1 cellular context compared by ENCODE assay signal in the genomic region with DNA sequence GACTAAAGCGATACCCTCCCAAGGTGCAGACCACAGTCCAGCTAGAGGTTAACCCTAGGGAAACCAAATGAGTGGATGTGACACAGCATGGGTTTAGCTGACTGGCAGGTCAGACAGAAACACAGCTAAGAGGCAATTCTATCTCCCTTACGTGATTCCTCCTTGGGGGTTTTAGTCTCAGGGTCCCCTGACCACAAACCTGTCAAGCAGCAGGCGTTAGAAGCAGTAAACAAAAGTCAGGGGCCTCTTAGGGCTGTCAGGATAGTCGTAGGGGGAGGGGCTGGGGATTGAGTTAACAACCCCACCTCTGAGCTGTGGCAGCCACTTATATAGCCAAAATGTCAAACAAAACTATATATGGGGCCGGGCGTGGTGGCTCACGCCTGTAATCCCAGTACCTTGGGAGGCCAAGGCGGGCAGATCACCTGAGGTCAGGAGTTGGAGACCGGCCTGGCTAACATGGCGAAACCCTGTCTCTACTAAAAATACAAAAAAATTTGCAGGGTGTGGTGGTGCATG.
TF ChIP-seq lines count a peak whose summit lies in the region.

No MANE protein-coding gene starts in this region.

TF ChIP-seq in A549, 52 proteins besides CTCF, POLR2A, EP300 and RAD21 (continued from another document):
- TF ChIP-seq, protein P1, sequence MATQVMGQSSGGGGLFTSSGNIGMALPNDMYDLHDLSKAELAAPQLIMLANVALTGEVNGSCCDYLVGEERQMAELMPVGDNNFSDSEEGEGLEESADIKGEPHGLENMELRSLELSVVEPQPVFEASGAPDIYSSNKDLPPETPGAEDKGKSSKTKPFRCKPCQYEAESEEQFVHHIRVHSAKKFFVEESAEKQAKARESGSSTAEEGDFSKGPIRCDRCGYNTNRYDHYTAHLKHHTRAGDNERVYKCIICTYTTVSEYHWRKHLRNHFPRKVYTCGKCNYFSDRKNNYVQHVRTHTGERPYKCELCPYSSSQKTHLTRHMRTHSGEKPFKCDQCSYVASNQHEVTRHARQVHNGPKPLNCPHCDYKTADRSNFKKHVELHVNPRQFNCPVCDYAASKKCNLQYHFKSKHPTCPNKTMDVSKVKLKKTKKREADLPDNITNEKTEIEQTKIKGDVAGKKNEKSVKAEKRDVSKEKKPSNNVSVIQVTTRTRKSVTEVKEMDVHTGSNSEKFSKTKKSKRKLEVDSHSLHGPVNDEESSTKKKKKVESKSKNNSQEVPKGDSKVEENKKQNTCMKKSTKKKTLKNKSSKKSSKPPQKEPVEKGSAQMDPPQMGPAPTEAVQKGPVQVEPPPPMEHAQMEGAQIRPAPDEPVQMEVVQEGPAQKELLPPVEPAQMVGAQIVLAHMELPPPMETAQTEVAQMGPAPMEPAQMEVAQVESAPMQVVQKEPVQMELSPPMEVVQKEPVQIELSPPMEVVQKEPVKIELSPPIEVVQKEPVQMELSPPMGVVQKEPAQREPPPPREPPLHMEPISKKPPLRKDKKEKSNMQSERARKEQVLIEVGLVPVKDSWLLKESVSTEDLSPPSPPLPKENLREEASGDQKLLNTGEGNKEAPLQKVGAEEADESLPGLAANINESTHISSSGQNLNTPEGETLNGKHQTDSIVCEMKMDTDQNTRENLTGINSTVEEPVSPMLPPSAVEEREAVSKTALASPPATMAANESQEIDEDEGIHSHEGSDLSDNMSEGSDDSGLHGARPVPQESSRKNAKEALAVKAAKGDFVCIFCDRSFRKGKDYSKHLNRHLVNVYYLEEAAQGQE (IDR thresholded peaks at IDR 0.05): no peak
- TF ChIP-seq RCOR1 (IDR thresholded peaks at IDR 0.05; ENCODE audit: low read depth, low read length) (no peak), TP53 (CRISPR knock-in tag; IDR thresholded peaks at IDR 0.05) (no peak), HDAC2 (IDR thresholded peaks at IDR 0.05) (no peak), SREBF2 (IDR thresholded peaks at IDR 0.05) (no peak)
